In the genomic region with DNA sequence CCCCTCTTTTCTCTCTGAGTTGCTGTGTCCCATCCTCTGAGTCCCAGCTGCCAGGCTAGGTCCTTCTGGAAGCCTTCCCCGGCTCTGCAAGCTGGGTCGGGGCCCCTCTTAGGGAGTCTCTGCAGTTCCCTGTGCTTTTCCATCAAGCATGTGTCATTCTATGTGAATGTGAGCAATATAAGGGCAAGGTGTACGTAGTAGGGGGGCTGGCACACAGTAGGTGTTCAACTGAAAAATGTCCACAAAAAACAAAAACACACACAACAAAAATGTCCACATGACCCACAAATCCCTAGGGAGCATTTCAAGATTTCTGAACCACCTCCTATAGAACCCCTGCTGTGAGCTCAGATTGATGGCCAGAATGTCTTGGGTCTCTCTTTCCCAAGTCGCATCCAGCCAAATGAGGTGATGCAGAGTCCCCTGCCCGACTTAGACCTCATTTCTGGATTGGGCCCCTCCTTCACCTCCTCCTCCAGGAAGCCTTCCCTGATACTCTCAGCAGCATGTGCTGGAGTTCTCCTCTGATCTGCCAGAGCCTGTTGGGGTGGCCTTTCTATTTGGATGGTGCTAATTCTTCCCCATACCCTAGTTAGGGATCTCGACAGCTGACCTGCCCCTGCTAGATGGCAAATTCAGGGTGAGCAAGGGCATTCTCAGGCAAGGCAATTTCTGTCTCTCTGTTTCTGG, we compare ENCODE assay signal across 10 cellular contexts.
"Had no signal": no experiment of that assay in that cellular context is flagged by ENCODE, and none has a peak within 500 bp of the region (broad histone marks: within the 10 kb centered on the region; RNA-seq: fewer than 3 reads in every experiment).

No MANE protein-coding gene starts in this region.

- H3K4me3 ChIP-seq: GM23248 had no signal

- H3K27ac Mint-ChIP-seq: H9 had no signal

- FAIRE-seq: H54 had no signal

- H3K27ac ChIP-seq: GM23248, HL-60, KMS-11 had no signal

- H3K4me2 ChIP-seq: KMS-11 had no signal

- H2AFZ ChIP-seq: GM23248 had no signal

- DNase-seq: GM23248, GOT3, H9, HCEC 1CT, IMR-90, Karpas-422, KBM-7 had no signal

- H3K9ac ChIP-seq: GM23248, KMS-11 had no signal

- H3K9me3 Mint-ChIP-seq: H9 had no signal

- H3K4me3 Mint-ChIP-seq: H9 had no signal
